Comparison of ENCODE assay signal across 5 cellular contexts in genomic region chr12:131246988-131247725, GRCh38.
A peak's percentile ranks its signal among the peaks of the same experiment; 100 is the strongest.
DNase-seq lines count a peak whose midpoint lies in the region; FAIRE-seq and TF ChIP-seq lines count a peak whose summit lies in the region.
"Not testable (repeated sequence)": the region's sequence is repeated elsewhere in the genome, so short reads cannot be mapped to it uniquely, and the experiment has no call there.

No MANE protein-coding gene starts in this region.

- TF ChIP-seq EP300 in neural cell (conservative IDR thresholded peaks at IDR 0.05; ENCODE audit: poor library complexity, severe bottlenecking): not testable (repeated sequence)

- H3K27ac Mint-ChIP-seq in chondrocyte (ENCODE audit: unreplicated experiment): not testable (repeated sequence)

- H3K4me3 ChIP-seq in HEK293 (ENCODE audit: low read depth, low read length); kidney (ENCODE audit: low read length in 2 of 2); neural cell (ENCODE audit: low read length): not testable (repeated sequence)

- intact Hi-C loops in kidney (cut with DNase I): not testable (repeated sequence)

- FAIRE-seq in kidney (lab: Jason Lieb, UNC): not testable (repeated sequence)

- not testable (repeated sequence) for H3K27me3 ChIP-seq in neural cell (ENCODE audit: insufficient read depth, low read depth, low read length)

- not testable (repeated sequence) for H3K36me3 Mint-ChIP-seq in chondrocyte (ENCODE audit: low read depth)

- not testable (repeated sequence) for TF ChIP-seq CTCF in HEK293 (tag by site-specific recombination; IDR thresholded peaks at IDR 0.05); chondrocyte (IDR thresholded peaks at IDR 0.05); kidney (IDR thresholded peaks at IDR 0.05; ENCODE audit: borderline replicate concordance, extremely low read depth, insufficient read depth); neural cell (IDR thresholded peaks at IDR 0.05; ENCODE audit: poor library complexity, severe bottlenecking)

- H3K4me1 ChIP-seq in HEK293 (ENCODE audit: control insufficient read depth, insufficient read depth, low read length); kidney (ENCODE audit: control insufficient read depth in 1 of 2, insufficient read depth in 1 of 2, low read depth in 1 of 2, low read length in 2 of 2): not testable (repeated sequence)

- H3F3A ChIP-seq in neural cell (ENCODE audit: insufficient read depth, low read length, poor library complexity, severe bottlenecking): not testable (repeated sequence)

- not testable (repeated sequence) for H3K9me3 ChIP-seq in HEK293 (ENCODE audit: control insufficient read depth, insufficient read depth, low read depth, low read length); kidney (ENCODE audit: control insufficient read depth in 1 of 2, low read length in 2 of 2); neural cell (ENCODE audit: low read length)

- peaks cover 15% of the 10 kb centered on the region for H3K27me3 Mint-ChIP-seq in chondrocyte (ENCODE audit: low read depth)

- not testable (repeated sequence) for H3K4me2 ChIP-seq in neural cell (ENCODE audit: low read length)

- not testable (repeated sequence) for H3K4me1 Mint-ChIP-seq in chondrocyte (ENCODE audit: low read depth)

- H3K79me2 ChIP-seq in neural cell (replicated peaks; ENCODE audit: insufficient read depth, low read length): not testable (repeated sequence)

- H3K4me3 Mint-ChIP-seq in chondrocyte (ENCODE audit: unreplicated experiment): not testable (repeated sequence)

- not testable (repeated sequence) for H3K9me2 ChIP-seq in neural cell (ENCODE audit: insufficient read depth, low read length)

- not testable (repeated sequence) for H2AFZ ChIP-seq in neural cell (ENCODE audit: low read depth, low read length)

- TF ChIP-seq RAD21 in neural cell (conservative IDR thresholded peaks at IDR 0.05): not testable (repeated sequence)

- H3K9me3 Mint-ChIP-seq in chondrocyte (ENCODE audit: low read depth): not testable (repeated sequence)

- not testable (repeated sequence) for H3K27ac ChIP-seq in HEK293 (ENCODE audit: extremely low read depth, low read depth, low read length); kidney (ENCODE audit: low read depth in 2 of 2, low read length in 2 of 2)
- H3K27ac ChIP-seq in neural cell (ENCODE audit: low read length): peak overlapping the region; percentile 37

- POLR2A ChIA-PET in HEK293 (lab: Yijun Ruan, JAX): not testable (repeated sequence)

- not testable (repeated sequence) for H3K9ac ChIP-seq in kidney (ENCODE audit: low read length in 2 of 2); neural cell (ENCODE audit: low read length)

- not testable (repeated sequence) for H4K20me1 ChIP-seq in neural cell (ENCODE audit: insufficient read depth)

- CTCF ChIA-PET in HEK293 (lab: Yijun Ruan, JAX): interaction anchor here (0.6 kb wide), 1 partner anchor 567 kb away, joined by 8 read pairs; no protein-coding TSS in a partner anchor

- DNase-seq in chondrocyte (ENCODE audit: low spot score) (peak; percentile 54), kidney (peak; percentile 13), retina (peak; percentile 65)

- not testable (repeated sequence) for H3K36me3 ChIP-seq in HEK293 (ENCODE audit: control insufficient read depth in 2 of 2, insufficient read depth in 1 of 2, low read length in 2 of 2); kidney (ENCODE audit: control insufficient read depth in 1 of 2, insufficient read depth in 2 of 2, low read length in 2 of 2); neural cell (ENCODE audit: insufficient read depth, low read length)

TF ChIP-seq in HEK293, 187 proteins besides CTCF, POLR2A, EP300 and RAD21:
- peak; percentile 75 for TF ChIP-seq ZSCAN4 (tag by site-specific recombination; IDR thresholded peaks at IDR 0.05)

Comparison
In these comparisons a context has a peak if more than half of its experiments do, and no peak if none do; other contexts are left out.
1. DNase-seq: peak in every context shown above with its lines; median percentile 65 in retina; 54 in chondrocyte; 13 in kidney.